In the genomic region with DNA sequence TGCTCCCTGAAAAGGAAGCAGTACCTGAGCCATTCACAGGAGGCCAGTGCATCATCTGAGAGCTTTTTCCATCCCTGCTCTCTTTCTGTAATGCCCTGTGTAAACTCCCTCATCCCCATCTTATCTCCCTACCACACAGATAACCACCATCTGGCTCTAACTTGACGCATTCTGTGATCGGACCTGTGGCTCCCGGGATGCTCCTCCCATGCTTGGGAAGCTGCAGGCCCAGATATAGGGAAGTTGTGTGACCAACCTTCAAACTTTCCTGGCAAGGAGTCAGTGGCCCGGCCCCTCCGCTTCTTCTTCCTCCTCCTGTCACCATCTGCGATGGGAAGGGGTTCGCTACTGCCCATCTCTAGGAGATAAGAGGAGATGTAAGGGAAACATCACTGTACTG, we compare ENCODE assay signal across 25 cellular contexts. TPM values are rescaled to one million over a fixed set of nuclear protein-coding genes. Genes with fewer than 3 reads are reported as not detected.
DNase-seq lines count a peak whose midpoint lies in the region; ATAC-seq and TF ChIP-seq lines count a peak whose summit lies in the region.
"Had no signal": no experiment of that assay in that cellular context is flagged by ENCODE, and none has a peak within 500 bp of the region (broad histone marks: within the 10 kb centered on the region; RNA-seq: fewer than 3 reads in every experiment).

No MANE protein-coding gene starts in this region.

- no peak for TF ChIP-seq CTCF in dorsolateral prefrontal cortex (IDR thresholded peaks at IDR 0.05 in 54 of 56, conservative IDR thresholded peaks at IDR 0.05 in 2 of 56; ENCODE audit: low read depth in 1 of 56, partially characterized antibody in 56 of 56)

- intact Hi-C loops in activated CD4-positive, alpha-beta T cell treated with anti-CD3 and anti-CD28 coated beads, Interleukin-2, amount 10 ng/mL, durations not matched to agents 24 days and 14 days (cut with micrococcal nuclease): loop anchor here (1.0 to 2.0 kb wide), 2 partner anchors 21 to 34 kb away; partner anchors contain the start of genes MKNK1 and MOB3C
- intact Hi-C loops in activated T-helper 2 cell treated with anti-CD3 and anti-CD28 coated beads, Interferon-gamma antibody, Interleukin-2, Interleukin-4, amounts not matched to agents 10 μg/mL and 5 μg/mL and 100 μg/mL, durations not matched to agents 14 hours and 24 hours and 36 hours (cut with micrococcal nuclease): loop anchor here (5.0 to 10.0 kb wide), 2 partner anchors 84 to 238 kb away; partner anchors contain the start of genes ATPAF1 and NSUN4
- intact Hi-C loops in dorsolateral prefrontal cortex (cut with DNase I): no loop called here

- no peaks in the 10 kb centered on the region for H3K9me3 Mint-ChIP-seq in activated CD4-positive, alpha-beta T cell treated with anti-CD3 and anti-CD28 coated beads, Interleukin-2, amount 10 ng/mL, durations not matched to agents 24 days and 14 days
- H3K9me3 Mint-ChIP-seq in activated T-helper 2 cell treated with anti-CD3 and anti-CD28 coated beads, Interferon-gamma antibody, Interleukin-2, Interleukin-4, amounts not matched to agents 10 μg/mL and 5 μg/mL and 100 μg/mL, durations not matched to agents 14 hours and 24 hours and 36 hours: no peaks in the 10 kb centered on the region
- H3K9me3 Mint-ChIP-seq in natural killer cell treated with Interleukin-12 subunit alpha and Interleukin-12 subunit beta and Interleukin-15 and Interleukin-18, amount 100 ng/mL, for 72 hours: no peaks in the 10 kb centered on the region
- H3K9me3 Mint-ChIP-seq: activated naive CD8-positive, alpha-beta T cell treated with anti-CD3 and anti-CD28 coated beads for 36 hours; nephron had no signal

- peak overlapping the region; percentile 34 for H3K4me3 Mint-ChIP-seq in activated CD4-positive, alpha-beta T cell treated with anti-CD3 and anti-CD28 coated beads, Interleukin-2, amount 10 ng/mL, durations not matched to agents 24 days and 14 days
- no peak overlapping the region for H3K4me3 Mint-ChIP-seq in activated T-helper 2 cell treated with anti-CD3 and anti-CD28 coated beads, Interferon-gamma antibody, Interleukin-2, Interleukin-4, amounts not matched to agents 10 μg/mL and 5 μg/mL and 100 μg/mL, durations not matched to agents 14 hours and 24 hours and 36 hours (ENCODE audit: low read depth)
- H3K4me3 Mint-ChIP-seq in natural killer cell treated with Interleukin-12 subunit alpha and Interleukin-12 subunit beta and Interleukin-15 and Interleukin-18, amount 100 ng/mL, for 72 hours: no peak overlapping the region
- H3K4me3 Mint-ChIP-seq: activated naive CD8-positive, alpha-beta T cell treated with anti-CD3 and anti-CD28 coated beads for 36 hours; nephron had no signal

- no peaks in the 10 kb centered on the region for H3K27me3 Mint-ChIP-seq in activated CD4-positive, alpha-beta T cell treated with anti-CD3 and anti-CD28 coated beads, Interleukin-2, amount 10 ng/mL, durations not matched to agents 24 days and 14 days
- H3K27me3 Mint-ChIP-seq in activated T-helper 2 cell treated with anti-CD3 and anti-CD28 coated beads, Interferon-gamma antibody, Interleukin-2, Interleukin-4, amounts not matched to agents 10 μg/mL and 5 μg/mL and 100 μg/mL, durations not matched to agents 14 hours and 24 hours and 36 hours (ENCODE audit: low read depth): no peaks in the 10 kb centered on the region
- no peaks in the 10 kb centered on the region for H3K27me3 Mint-ChIP-seq in natural killer cell treated with Interleukin-12 subunit alpha and Interleukin-12 subunit beta and Interleukin-15 and Interleukin-18, amount 100 ng/mL, for 72 hours
- H3K27me3 Mint-ChIP-seq: activated naive CD8-positive, alpha-beta T cell treated with anti-CD3 and anti-CD28 coated beads for 36 hours had no signal

- peaks cover 56% of the 10 kb centered on the region for H3K36me3 Mint-ChIP-seq in activated CD4-positive, alpha-beta T cell treated with anti-CD3 and anti-CD28 coated beads, Interleukin-2, amount 10 ng/mL, durations not matched to agents 24 days and 14 days (ENCODE audit: low read depth)
- peaks cover 61% of the 10 kb centered on the region for H3K36me3 Mint-ChIP-seq in activated T-helper 2 cell treated with anti-CD3 and anti-CD28 coated beads, Interferon-gamma antibody, Interleukin-2, Interleukin-4, amounts not matched to agents 10 μg/mL and 5 μg/mL and 100 μg/mL, durations not matched to agents 14 hours and 24 hours and 36 hours (ENCODE audit: low read depth)
- H3K36me3 Mint-ChIP-seq in natural killer cell treated with Interleukin-12 subunit alpha and Interleukin-12 subunit beta and Interleukin-15 and Interleukin-18, amount 100 ng/mL, for 72 hours: peaks cover 13% of the 10 kb centered on the region

- H3K27me3 ChIP-seq in dorsolateral prefrontal cortex: no peaks in the 10 kb centered on the region
- H3K27me3 ChIP-seq: brain microvascular endothelial cell had no signal

- H3K4me1 Mint-ChIP-seq in activated CD4-positive, alpha-beta T cell treated with anti-CD3 and anti-CD28 coated beads, Interleukin-2, amount 10 ng/mL, durations not matched to agents 24 days and 14 days: peaks cover 49% of the 10 kb centered on the region
- H3K4me1 Mint-ChIP-seq in activated T-helper 2 cell treated with anti-CD3 and anti-CD28 coated beads, Interferon-gamma antibody, Interleukin-2, Interleukin-4, amounts not matched to agents 10 μg/mL and 5 μg/mL and 100 μg/mL, durations not matched to agents 14 hours and 24 hours and 36 hours (ENCODE audit: low read depth): peaks cover 44% of the 10 kb centered on the region
- peaks cover 31 to 34% of the 10 kb centered on the region in 2 donors for H3K4me1 Mint-ChIP-seq in natural killer cell treated with Interleukin-12 subunit alpha and Interleukin-12 subunit beta and Interleukin-15 and Interleukin-18, amount 100 ng/mL, for 72 hours (ENCODE audit: low read depth in 2 of 2)
- H3K4me1 Mint-ChIP-seq: nephron had no signal

- ATAC-seq in natural killer cell treated with Interleukin-12 subunit alpha and Interleukin-12 subunit beta and Interleukin-15 and Interleukin-18, amount 100 ng/mL, for 72 hours: no peak

- H3K27ac Mint-ChIP-seq in activated CD4-positive, alpha-beta T cell treated with anti-CD3 and anti-CD28 coated beads, Interleukin-2, amount 10 ng/mL, durations not matched to agents 24 days and 14 days: peak overlapping the region; percentile 96
- peak overlapping the region; percentile 94 for H3K27ac Mint-ChIP-seq in activated T-helper 2 cell treated with anti-CD3 and anti-CD28 coated beads, Interferon-gamma antibody, Interleukin-2, Interleukin-4, amounts not matched to agents 10 μg/mL and 5 μg/mL and 100 μg/mL, durations not matched to agents 14 hours and 24 hours and 36 hours
- H3K27ac Mint-ChIP-seq in natural killer cell treated with Interleukin-12 subunit alpha and Interleukin-12 subunit beta and Interleukin-15 and Interleukin-18, amount 100 ng/mL, for 72 hours: peak overlapping the region; percentile 74 to 91
- H3K27ac Mint-ChIP-seq: nephron had no signal

- H3K27ac ChIP-seq in dorsolateral prefrontal cortex (peak overlapping the region in 3 of 59 donors; percentile 3 to 38 (median 8)), caudate nucleus (ENCODE audit: low read depth, low read length) (no peak overlapping the region)
- H3K27ac ChIP-seq: brain microvascular endothelial cell had no signal

- no peak overlapping the region for H3K4me3 ChIP-seq in dorsolateral prefrontal cortex

- DNase-seq in activated CD4-positive, alpha-beta T cell treated with anti-CD3 and anti-CD28 coated beads, Interleukin-2, amount 10 ng/mL, durations not matched to agents 24 days and 14 days: no peak
- no peak for DNase-seq in activated CD4-positive, alpha-beta T cell treated with anti-CD3 and anti-CD28 coated beads for 1 hour
- DNase-seq in NCI-H82 treated with DMSO at 0.1 percent for 48 hours (lab: John Stamatoyannopoulos, UW; ENCODE audit: unreplicated experiment): peak; percentile 66
- no peak for DNase-seq in activated T-helper 2 cell treated with anti-CD3 and anti-CD28 coated beads, Interferon-gamma antibody, Interleukin-2, Interleukin-4, amounts not matched to agents 10 μg/mL and 5 μg/mL and 100 μg/mL, durations not matched to agents 14 hours and 24 hours and 36 hours (ENCODE audit: low spot score)
- no peak for DNase-seq in natural killer cell treated with Interleukin-12 subunit alpha and Interleukin-12 subunit beta and Interleukin-15 and Interleukin-18, amount 100 ng/mL, for 72 hours (ENCODE audit: low spot score)
- no peak for DNase-seq in dorsolateral prefrontal cortex
- no peak for DNase-seq in caudate nucleus (lab: John Stamatoyannopoulos, UW)
- DNase-seq in DMS114 treated with DMSO at 0.1 percent for 48 hours (lab: John Stamatoyannopoulos, UW; ENCODE audit: unreplicated experiment): no peak
- DNase-seq: activated CD4-positive, alpha-beta T cell treated with anti-CD3 and anti-CD28 coated beads for 4 hours; activated naive CD8-positive, alpha-beta T cell treated with anti-CD3 and anti-CD28 coated beads for 36 hours; brain microvascular endothelial cell; C1 segment of cervical spinal cord; cortex of kidney; DMS 273 treated with DMSO at 0.1 percent for 48 hours; foreskin fibroblast; GF-D8; H7; hypothalamus; NCI-H69; stimulated activated naive CD4-positive, alpha-beta T cell treated with Interleukin-2 at 50 U/mL for 16 hours; T-helper 9 cell; trophoblast cell had no signal

RNA-seq across cellular contexts. Expression of gene MKNK1, which starts 21.1 kb away (rescaled TPM):
- 41.8 and 42.5 TPM in 2 replicates for total RNA-seq in activated CD4-positive, alpha-beta T cell treated with anti-CD3 and anti-CD28 coated beads, Interleukin-2, amount 10 ng/mL, durations not matched to agents 24 days and 14 days
- 45.2 and 48.1 TPM in 2 replicates for total RNA-seq in activated T-helper 2 cell treated with anti-CD3 and anti-CD28 coated beads, Interferon-gamma antibody, Interleukin-2, Interleukin-4, amounts not matched to agents 10 μg/mL and 5 μg/mL and 100 μg/mL, durations not matched to agents 14 hours and 24 hours and 36 hours
- total RNA-seq in natural killer cell treated with Interleukin-12 subunit alpha and Interleukin-12 subunit beta and Interleukin-15 and Interleukin-18, amount 100 ng/mL, for 72 hours: 10 to 100 TPM; 63.7 to 89.9 TPM
- total RNA-seq in dorsolateral prefrontal cortex: 100 to 1,000 TPM in 4 of 120 experiments, 10 to 100 TPM in 116; 35.7 to 124 (median 71.0) TPM

RNA-seq across cellular contexts. Expression of gene KNCN, which starts 31.5 kb away (rescaled TPM):
- not detected in 2 replicates for total RNA-seq in activated CD4-positive, alpha-beta T cell treated with anti-CD3 and anti-CD28 coated beads, Interleukin-2, amount 10 ng/mL, durations not matched to agents 24 days and 14 days
- not detected in 2 replicates for total RNA-seq in activated T-helper 2 cell treated with anti-CD3 and anti-CD28 coated beads, Interferon-gamma antibody, Interleukin-2, Interleukin-4, amounts not matched to agents 10 μg/mL and 5 μg/mL and 100 μg/mL, durations not matched to agents 14 hours and 24 hours and 36 hours
- total RNA-seq in natural killer cell treated with Interleukin-12 subunit alpha and Interleukin-12 subunit beta and Interleukin-15 and Interleukin-18, amount 100 ng/mL, for 72 hours: not detected
- total RNA-seq in dorsolateral prefrontal cortex: 1 to 10 TPM in 76 of 120 experiments, under 1 TPM in 43, not detected in 1; 0.23 to 3.5 (median 1.2) TPM
- total RNA-seq: activated naive CD8-positive, alpha-beta T cell treated with anti-CD3 and anti-CD28 coated beads for 36 hours; H7; mesenteric fat pad; OCI-LY7 had no signal

RNA-seq across cellular contexts. Expression of gene MOB3C, which starts 33.6 kb away (rescaled TPM):
- total RNA-seq in activated CD4-positive, alpha-beta T cell treated with anti-CD3 and anti-CD28 coated beads, Interleukin-2, amount 10 ng/mL, durations not matched to agents 24 days and 14 days: 15.0 and 17.8 TPM in 2 replicates
- total RNA-seq in activated T-helper 2 cell treated with anti-CD3 and anti-CD28 coated beads, Interferon-gamma antibody, Interleukin-2, Interleukin-4, amounts not matched to agents 10 μg/mL and 5 μg/mL and 100 μg/mL, durations not matched to agents 14 hours and 24 hours and 36 hours: 16.0 and 17.5 TPM in 2 replicates
- 10 to 100 TPM; 12.3 to 20.7 TPM for total RNA-seq in natural killer cell treated with Interleukin-12 subunit alpha and Interleukin-12 subunit beta and Interleukin-15 and Interleukin-18, amount 100 ng/mL, for 72 hours
- 10 to 100 TPM in 64 of 120 experiments, 1 to 10 TPM in 56; 5.7 to 25.1 (median 10.2) TPM for total RNA-seq in dorsolateral prefrontal cortex

Comparison
In these comparisons a context has a peak if more than half of its experiments do, and no peak if none do; other contexts are left out.
1. intact Hi-C loops: an anchor here in activated CD4-positive, alpha-beta T cell treated with anti-CD3 and anti-CD28 coated beads, Interleukin-2, amount 10 ng/mL, durations not matched to agents 24 days and 14 days (1.0 to 2.0 kb wide) and activated T-helper 2 cell treated with anti-CD3 and anti-CD28 coated beads, Interferon-gamma antibody, Interleukin-2, Interleukin-4, amounts not matched to agents 10 μg/mL and 5 μg/mL and 100 μg/mL, durations not matched to agents 14 hours and 24 hours and 36 hours (5.0 to 10.0 kb wide); none called in dorsolateral prefrontal cortex.